8 cellular contexts compared by ENCODE assay signal in the genomic region with DNA sequence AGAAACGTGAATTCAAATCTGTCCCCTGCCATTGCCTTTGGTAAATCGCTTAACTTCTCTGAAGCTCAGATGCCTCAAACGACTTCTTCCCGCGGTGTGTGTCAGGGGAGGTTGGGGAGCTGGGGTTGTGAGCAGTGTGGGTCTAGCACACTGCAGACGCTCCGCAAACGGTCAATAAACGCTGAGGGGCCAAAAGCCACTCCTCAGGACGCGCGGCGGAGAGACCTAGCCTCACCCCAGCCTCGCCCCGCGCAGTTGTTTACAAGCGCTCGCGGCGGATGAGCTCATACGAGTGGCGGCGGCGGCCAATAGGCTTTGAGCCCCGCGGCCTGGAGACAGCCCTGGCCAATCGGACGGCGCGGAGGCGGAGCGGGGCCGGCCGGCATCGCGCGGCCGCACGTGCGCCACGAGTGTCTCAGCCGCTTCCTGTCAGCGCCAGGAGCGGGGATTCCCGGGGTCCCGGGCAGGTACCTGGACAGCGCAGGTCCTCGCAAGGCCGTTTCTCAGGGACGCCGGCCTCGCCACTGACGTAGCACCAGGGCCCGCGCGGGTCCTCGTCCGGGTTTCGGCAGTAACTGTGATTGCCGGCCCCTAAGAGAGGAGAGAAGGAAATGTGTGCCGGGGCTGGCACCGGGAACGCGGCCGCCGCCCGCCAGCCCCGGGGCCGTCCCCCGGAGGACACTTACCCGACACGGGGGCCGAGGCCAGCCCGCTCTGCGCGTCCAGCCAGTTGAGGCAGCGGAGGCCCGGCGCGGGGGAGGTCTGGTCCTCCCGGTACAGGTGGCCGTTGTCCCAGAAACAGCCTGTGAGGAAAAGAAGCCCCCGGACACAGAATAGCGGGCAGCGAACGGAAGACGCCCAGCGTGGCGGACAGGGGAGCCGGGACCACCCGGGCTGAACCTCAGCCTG. TPM values are rescaled to one million over a fixed set of nuclear protein-coding genes. Genes with fewer than 3 reads are reported as not detected.
DNase-seq lines count a peak whose midpoint lies in the region; ATAC-seq and TF ChIP-seq lines count a peak whose summit lies in the region.

No MANE protein-coding gene starts in this region.

- H3F3A ChIP-seq in GM23248 (ENCODE audit: insufficient read depth): peaks cover 12% of the 10 kb centered on the region

- peak overlapping the region; percentile 93 for H3K4me2 ChIP-seq in GM23248 (ENCODE audit: unreplicated experiment)

- H3K4me3 ChIP-seq in GM23248 (peak overlapping the region; percentile 78), RWPE2 (ENCODE audit: severe bottlenecking) (peak overlapping the region; percentile 55), fibroblast of pulmonary artery (replicated peaks; ENCODE audit: low read depth, low read length) (peak overlapping the region; percentile 85)

- H3K4me1 Mint-ChIP-seq in nephron progenitor cell: peaks cover 47% of the 10 kb centered on the region
- H3K4me1 Mint-ChIP-seq in stimulated activated naive CD8-positive, alpha-beta T cell treated with anti-CD3 and anti-CD28 coated beads, Interleukin-15, amount 100 ng/mL, for 72 hours: peaks cover 71% of the 10 kb centered on the region

- ATAC-seq in RWPE2 (ENCODE audit: low read depth): peak; percentile 89
- peak; percentile 87 for ATAC-seq in stimulated activated naive CD8-positive, alpha-beta T cell treated with anti-CD3 and anti-CD28 coated beads, Interleukin-15, amount 100 ng/mL, for 72 hours

- TF ChIP-seq CTCF in RWPE2 (IDR thresholded peaks at IDR 0.05; ENCODE audit: poor library complexity, severe bottlenecking): no peak
- TF ChIP-seq CTCF in fibroblast of pulmonary artery (IDR thresholded peaks at IDR 0.05; ENCODE audit: low read length, missing control alignments): no peak
- no peak for TF ChIP-seq CTCF in nephron progenitor cell (IDR thresholded peaks at IDR 0.05)

- H3K4me1 ChIP-seq in GM23248 (ENCODE audit: insufficient read depth): peaks cover 10% of the 10 kb centered on the region
- H3K4me1 ChIP-seq in RWPE2 (ENCODE audit: insufficient read depth, poor library complexity, severe bottlenecking): peaks cover 14% of the 10 kb centered on the region

- no peaks in the 10 kb centered on the region for H3K9me3 ChIP-seq in GM23248 (ENCODE audit: low read depth)
- H3K9me3 ChIP-seq in RWPE2 (ENCODE audit: severe bottlenecking): no peaks in the 10 kb centered on the region

- H3K36me3 Mint-ChIP-seq in nephron progenitor cell (ENCODE audit: low read depth): peaks cover 10% of the 10 kb centered on the region

- in situ Hi-C loops in GM23248 (cut with MboI): no loop called here

- peak overlapping the region; percentile 87 for H2AFZ ChIP-seq in GM23248

- DNase-seq in EH (ENCODE audit: low read depth): peak; percentile 90
- DNase-seq in GM23248: peak; percentile 99
- peak; percentile 86 to 93 for DNase-seq in Kasumi-1 (lab: John Stamatoyannopoulos, UW)
- peak; percentile 94 for DNase-seq in RWPE2 (ENCODE audit: low spot score)
- peak; percentile 91 for DNase-seq in activated effector memory CD4-positive, alpha-beta T cell treated with Interleukin-2 at 50 U/mL for 16 hours
- peak; percentile 90 for DNase-seq in fibroblast of pulmonary artery (ENCODE audit: low read depth)
- DNase-seq in nephron progenitor cell: peak; percentile 90
- peak; percentile 93 for DNase-seq in stimulated activated naive CD8-positive, alpha-beta T cell treated with anti-CD3 and anti-CD28 coated beads, Interleukin-15, amount 100 ng/mL, for 72 hours

- H3K27ac ChIP-seq in GM23248 (peak overlapping the region; percentile 81), RWPE2 (ENCODE audit: poor library complexity, severe bottlenecking) (peak overlapping the region; percentile 79)

- no peaks in the 10 kb centered on the region for H4K20me1 ChIP-seq in GM23248 (ENCODE audit: insufficient read depth)

- H3K9me2 ChIP-seq in GM23248 (ENCODE audit: insufficient read depth): no peaks in the 10 kb centered on the region

- H3K27me3 ChIP-seq in GM23248 (replicated peaks; ENCODE audit: insufficient read depth) (no peaks in the 10 kb centered on the region), RWPE2 (ENCODE audit: insufficient read depth, poor library complexity, severe bottlenecking) (no peaks in the 10 kb centered on the region)

- H3K36me3 ChIP-seq in GM23248 (ENCODE audit: low read depth) (no peaks in the 10 kb centered on the region), RWPE2 (ENCODE audit: low read depth) (no peaks in the 10 kb centered on the region)

- H3K27ac Mint-ChIP-seq in nephron progenitor cell: peak overlapping the region; percentile 71
- H3K27ac Mint-ChIP-seq in stimulated activated naive CD8-positive, alpha-beta T cell treated with anti-CD3 and anti-CD28 coated beads, Interleukin-15, amount 100 ng/mL, for 72 hours: peak overlapping the region; percentile 99 to 100

- 1 to 2% methylated on average over 72 to 79 of the region's 91 CpGs for WGBS in GM23248 (ENCODE audit: low coverage in 1 of 2, low lambda C conversion rate in 2 of 2, missing lambda C conversion rate in 2 of 2), 2 experiments

- H3K4me3 Mint-ChIP-seq in nephron progenitor cell: peak overlapping the region; percentile 89
- peak overlapping the region; percentile 91 to 99 for H3K4me3 Mint-ChIP-seq in stimulated activated naive CD8-positive, alpha-beta T cell treated with anti-CD3 and anti-CD28 coated beads, Interleukin-15, amount 100 ng/mL, for 72 hours

- H3K27me3 Mint-ChIP-seq in nephron progenitor cell (ENCODE audit: low read depth, poor library complexity): peaks cover 24% of the 10 kb centered on the region
- H3K27me3 Mint-ChIP-seq in stimulated activated naive CD8-positive, alpha-beta T cell treated with anti-CD3 and anti-CD28 coated beads, Interleukin-15, amount 100 ng/mL, for 72 hours: no peaks in the 10 kb centered on the region

- H3K9ac ChIP-seq in GM23248: peak overlapping the region; percentile 87

- no peaks in the 10 kb centered on the region for H3K79me2 ChIP-seq in GM23248 (ENCODE audit: insufficient read depth)

- peaks cover 4% of the 10 kb centered on the region for H3K9me3 Mint-ChIP-seq in nephron progenitor cell
- H3K9me3 Mint-ChIP-seq in stimulated activated naive CD8-positive, alpha-beta T cell treated with anti-CD3 and anti-CD28 coated beads, Interleukin-15, amount 100 ng/mL, for 72 hours: no peaks in the 10 kb centered on the region

RNA-seq across cellular contexts. Expression of a gene that starts 1.5 kb away (rescaled TPM):
- 8.3 and 16.1 TPM in 2 replicates for total RNA-seq in GM23248 (2014; rRNA removed; shearing (Covaris generic))
- 10.0 and 11.1 TPM in 2 replicates for polyA plus RNA-seq in GM23248 (2016; fragmentation: Nextera tagmentation; extraction: Ambion mirVana)

RNA-seq across cellular contexts. Expression of a gene that starts 55.4 kb away (rescaled TPM):
- total RNA-seq in GM23248 (2014; rRNA removed; shearing (Covaris generic)): 9.4 and 9.6 TPM in 2 replicates
- 1.3 and 1.6 TPM in 2 replicates for polyA plus RNA-seq in GM23248 (2016; fragmentation: Nextera tagmentation; extraction: Ambion mirVana)

Comparison
In these comparisons a context has a peak if more than half of its experiments do, and no peak if none do; other contexts are left out.
1. Peak in every context shown above with its lines: DNase-seq, ATAC-seq, H3K4me3 ChIP-seq and H3K27ac ChIP-seq.